25 cellular contexts compared by ENCODE assay signal in genomic region chr6:26514984-26515383, GRCh38. TPM values are rescaled to one million over a fixed set of nuclear protein-coding genes. Genes with fewer than 3 reads are reported as not detected.
"Had no signal": no experiment of that assay in that cellular context is flagged by ENCODE, and none has a peak within 500 bp of the region (broad histone marks: within the 10 kb centered on the region; RNA-seq: fewer than 3 reads in every experiment).

No MANE protein-coding gene starts in this region.

- H3K9ac ChIP-seq: parathyroid adenoma had no signal

- H3K79me2 ChIP-seq: parathyroid adenoma had no signal

- FAIRE-seq: endometrium, urothelium cell line had no signal

- H3K9me3 ChIP-seq: gastrocnemius medialis, heart left ventricle, neutrophil, sigmoid colon, tibial nerve had no signal

- DNase-seq: activated CD4-positive, alpha-beta T cell treated with anti-CD3 and anti-CD28 coated beads, Interleukin-2, amount 50 U/mL, for 1 hour; activated CD4-positive, CD25-positive, alpha-beta regulatory T cell treated with anti-CD3 and anti-CD28 coated beads, Interleukin-2, amount 50 U/mL, for 72 hours; activated CD8-positive, alpha-beta memory T cell treated with anti-CD3 and anti-CD28 coated beads, Interleukin-2, amount 50 U/mL, for 4 hours; activated naive CD4-positive, alpha-beta T cell treated with anti-CD3 and anti-CD28 coated beads for 36 hours; activated T-cell treated with anti-CD3 and anti-CD28 coated beads, Interleukin-2, amount 50 U/mL, for 4 hours; brain microvascular endothelial cell; central memory CD4-positive, alpha-beta T cell; cortex of kidney; erythroblast; gastrocnemius medialis; heart left ventricle; natural killer cell; sigmoid colon; stimulated activated CD8-positive, alpha-beta memory T cell treated with anti-CD3 and anti-CD28 coated beads, Interleukin-4, amount 100 ng/mL, for 48 hours; stimulated activated naive CD4-positive, alpha-beta T cell treated with Interleukin-2 at 50 U/mL for 16 hours; substantia nigra; T-helper 2 cell had no signal

- H3K36me3 ChIP-seq: brain microvascular endothelial cell, gastrocnemius medialis, heart left ventricle, neutrophil, sigmoid colon, tibial nerve had no signal

- H3K27ac ChIP-seq: brain microvascular endothelial cell, gastrocnemius medialis, heart left ventricle, neutrophil, parathyroid adenoma, sigmoid colon, tibial nerve, VCaP had no signal

- H3K27me3 ChIP-seq: brain microvascular endothelial cell, gastrocnemius medialis, heart left ventricle, neutrophil, sigmoid colon, tibial nerve had no signal

- H3K4me3 ChIP-seq: gastrocnemius medialis, heart left ventricle, sigmoid colon, tibial nerve had no signal

- ATAC-seq: activated T-cell treated with anti-CD3 and anti-CD28 coated beads, Interleukin-2, amount 50 U/mL, for 4 hours; gastrocnemius medialis; heart left ventricle; natural killer cell had no signal

- H3K4me1 ChIP-seq: parathyroid adenoma had no signal

- H2AFZ ChIP-seq: parathyroid adenoma had no signal

RNA-seq across cellular contexts. Expression of gene BTN1A1, which starts 14.9 kb away (rescaled TPM):
- total RNA-seq: gastrocnemius medialis, heart left ventricle, liver, mesenteric fat pad, natural killer cell, tibial nerve had no signal
- polyA plus RNA-seq: heart left ventricle had no signal
